ENCODE assay signal across 22 cellular contexts in genomic region chr21:15441060-15441493, GRCh38.
A peak's percentile ranks its signal among the peaks of the same experiment; 100 is the strongest.
DNase-seq lines count a peak whose midpoint lies in the region; ATAC-seq, FAIRE-seq and TF ChIP-seq lines count a peak whose summit lies in the region.
"Had no signal": no experiment of that assay in that cellular context is flagged by ENCODE, and none has a peak within 500 bp of the region (broad histone marks: within the 10 kb centered on the region; RNA-seq: fewer than 3 reads in every experiment).

No MANE protein-coding gene starts in this region.

- no peaks in the 10 kb centered on the region for H3K36me3 ChIP-seq in GM12878 (ENCODE audit: control insufficient read depth in 2 of 2, insufficient read depth in 2 of 2, low read length in 1 of 2)
- no peaks in the 10 kb centered on the region for H3K36me3 ChIP-seq in right lobe of liver
- H3K36me3 ChIP-seq in vagina: no peaks in the 10 kb centered on the region
- H3K36me3 ChIP-seq in HAP-1 (replicated peaks): no peaks in the 10 kb centered on the region
- H3K36me3 ChIP-seq: upper lobe of right lung had no signal

- TF ChIP-seq RAD21 in GM12878 (IDR thresholded peaks at IDR 0.05; ENCODE audit: insufficient read depth, low read depth, low read length): no peak

- TF ChIP-seq POLR2A in GM12878 (IDR thresholded peaks at IDR 0.05; ENCODE audit: low read depth, low read length) (no peak), right lobe of liver (IDR thresholded peaks at IDR 0.05) (no peak), vagina (IDR thresholded peaks at IDR 0.05) (no peak)

- TF ChIP-seq CTCF in GM12878 (IDR thresholded peaks at IDR 0.05 in 2 of 3, conservative IDR thresholded peaks at IDR 0.05 in 1 of 3; ENCODE audit: control insufficient read depth in 2 of 3, extremely low read depth in 1 of 3, insufficient read depth in 1 of 3, low read depth in 3 of 3, low read length in 3 of 3) (no peak), right lobe of liver (IDR thresholded peaks at IDR 0.05) (no peak), vagina (IDR thresholded peaks at IDR 0.05) (no peak)

- SMC1A ChIA-PET in GM12878 (lab: Charles Lee; ENCODE audit: uncharacterized antibody, unreplicated experiment): interaction anchor here (0.7 to 0.9 kb wide), 2 partner anchors 9 to 17 kb away, joined by 3 read pairs; no protein-coding TSS in a partner anchor

- H3K36me3 Mint-ChIP-seq in activated naive CD8-positive, alpha-beta T cell treated with anti-CD3 and anti-CD28 coated beads, Interleukin-2, amount 50 U/mL, for 24 hours (ENCODE audit: low read depth): peaks cover 4% of the 10 kb centered on the region
- no peaks in the 10 kb centered on the region for H3K36me3 Mint-ChIP-seq in activated naive CD8-positive, alpha-beta T cell treated with anti-CD3 and anti-CD28 coated beads for 36 hours
- H3K36me3 Mint-ChIP-seq: IgD-negative memory B cell; naive thymus-derived CD8-positive, alpha-beta T cell had no signal

- H3K9me3 ChIP-seq in GM12878 (replicated peaks; ENCODE audit: control insufficient read depth, insufficient read depth, low read length): no peaks in the 10 kb centered on the region
- H3K9me3 ChIP-seq in right lobe of liver: no peaks in the 10 kb centered on the region
- H3K9me3 ChIP-seq in vagina: no peaks in the 10 kb centered on the region
- H3K9me3 ChIP-seq in HAP-1: no peaks in the 10 kb centered on the region
- H3K9me3 ChIP-seq: upper lobe of right lung had no signal

- no peaks in the 10 kb centered on the region for H3K79me2 ChIP-seq in GM12878 (ENCODE audit: control insufficient read depth, insufficient read depth, low read length)

- peaks cover 3% of the 10 kb centered on the region for H3K9me3 Mint-ChIP-seq in activated naive CD8-positive, alpha-beta T cell treated with anti-CD3 and anti-CD28 coated beads, Interleukin-2, amount 50 U/mL, for 24 hours
- no peaks in the 10 kb centered on the region for H3K9me3 Mint-ChIP-seq in activated naive CD8-positive, alpha-beta T cell treated with anti-CD3 and anti-CD28 coated beads for 36 hours
- H3K9me3 Mint-ChIP-seq: CD14-positive monocyte; IgD-negative memory B cell; naive thymus-derived CD8-positive, alpha-beta T cell had no signal

- peak; percentile 9 for DNase-seq in activated naive CD8-positive, alpha-beta T cell treated with anti-CD3 and anti-CD28 coated beads, Interleukin-2, amount 50 U/mL, for 24 hours
- no peak for DNase-seq in activated naive CD8-positive, alpha-beta T cell treated with anti-CD3 and anti-CD28 coated beads for 36 hours
- DNase-seq in GM12878 (ENCODE audit: low read depth, low spot score): no peak
- DNase-seq in right lobe of liver: peak in 1 of 3 donors; percentile 67
- no peak for DNase-seq in vagina (ENCODE audit: extremely low spot score in 2 of 2)
- no peak for DNase-seq in 8988T
- DNase-seq in T1000 (lab: John Stamatoyannopoulos, UW): no peak
- DNase-seq in HAP-1 (ENCODE audit: low spot score in 2 of 2): no peak
- DNase-seq: ACHN; DMS53; glutamatergic neuron; naive thymus-derived CD8-positive, alpha-beta T cell; NCI-H2029; stimulated activated CD4-positive, alpha-beta T cell treated with anti-CD3 and anti-CD28 coated beads, Interleukin-12 subunit alpha, Interleukin-12 subunit beta, amount 100 ng/mL, for 4 hours; upper lobe of right lung had no signal

- H3K27ac ChIP-seq in GM12878 (ENCODE audit: control insufficient read depth, insufficient read depth) (no peak overlapping the region), right lobe of liver (peak overlapping the region in 1 of 3 donors; percentile 69), vagina (peak overlapping the region; percentile 18)
- H3K27ac ChIP-seq: RWPE1, upper lobe of right lung had no signal

- ATAC-seq in activated naive CD8-positive, alpha-beta T cell treated with anti-CD3 and anti-CD28 coated beads, Interleukin-2, amount 50 U/mL, for 24 hours: peak; percentile 81
- ATAC-seq in GM12878 (peak; percentile 13; the same call in 2 of the 3 replicates), right lobe of liver (peak; percentile 59 to 77 (median 62))
- ATAC-seq: naive thymus-derived CD8-positive, alpha-beta T cell; upper lobe of right lung had no signal

- H3K4me3 ChIP-seq in GM12878 (no peak overlapping the region), right lobe of liver (peak overlapping the region in 1 of 3 donors; percentile 54), vagina (peak overlapping the region in 1 of 2 donors; percentile 4), HAP-1 (no peak overlapping the region)
- H3K4me3 ChIP-seq: lung, upper lobe of right lung had no signal

- RAD21 ChIA-PET in GM12878 (lab: Charles Lee; ENCODE audit: unreplicated experiment): no interaction called here

- H3K4me1 Mint-ChIP-seq in activated naive CD8-positive, alpha-beta T cell treated with anti-CD3 and anti-CD28 coated beads, Interleukin-2, amount 50 U/mL, for 24 hours: peaks cover 38% of the 10 kb centered on the region
- H3K4me1 Mint-ChIP-seq in activated naive CD8-positive, alpha-beta T cell treated with anti-CD3 and anti-CD28 coated beads for 36 hours: peaks cover 36% of the 10 kb centered on the region

- H3K4me1 ChIP-seq in GM12878 (ENCODE audit: control insufficient read depth, insufficient read depth, low read length) (peaks cover 13% of the 10 kb centered on the region; the same call in 1 of the 2 replicates), right lobe of liver (peaks cover 0 to 43% (median 19%) of the 10 kb centered on the region in 4 donors), vagina (peaks cover 30% of the 10 kb centered on the region), HAP-1 (no peaks in the 10 kb centered on the region)
- H3K4me1 ChIP-seq: upper lobe of right lung had no signal

- no peaks in the 10 kb centered on the region for H4K20me1 ChIP-seq in GM12878 (ENCODE audit: control insufficient read depth, insufficient read depth)

- no peak for FAIRE-seq in GM12878 (lab: Jason Lieb, UNC)
- FAIRE-seq: GM18507, H54 had no signal

- WGBS in GM12878 (ENCODE audit: insufficient coverage, insufficient replicate concordance, low lambda C conversion rate, missing lambda C conversion rate): 38% methylated on average over 3 of the region's 3 CpGs
- WGBS in right lobe of liver (ENCODE audit: insufficient coverage, low coverage, low lambda C conversion rate, missing lambda C conversion rate): 6% methylated on average over 3 of the region's 3 CpGs

- H3K4me2 ChIP-seq in GM12878 (ENCODE audit: control insufficient read depth, insufficient read depth): no peak overlapping the region

- in situ Hi-C loops in GM12878 (cut with MboI): no loop called here
- in situ Hi-C loops in HAP-1 (cut with MboI; ENCODE audit: low sequenced_read_pairs): no loop called here

- H3K4me3 Mint-ChIP-seq in activated naive CD8-positive, alpha-beta T cell treated with anti-CD3 and anti-CD28 coated beads, Interleukin-2, amount 50 U/mL, for 24 hours: peak overlapping the region; percentile 22
- no peak overlapping the region for H3K4me3 Mint-ChIP-seq in activated naive CD8-positive, alpha-beta T cell treated with anti-CD3 and anti-CD28 coated beads for 36 hours
- H3K4me3 Mint-ChIP-seq: activated T-helper 1 cell treated with anti-CD3 and anti-CD28 coated beads, Interleukin-12 subunit alpha, Interleukin-12 subunit beta, Interleukin-2, Interleukin-4 antibody, amounts not matched to agents 30 ng/mL and 10 ng/mL and 1 ng/mL, durations not matched to agents 14 hours and 24 hours and 36 hours; CD14-positive monocyte; IgD-negative memory B cell; naive thymus-derived CD8-positive, alpha-beta T cell had no signal

- CTCF ChIA-PET in GM12878 (lab: Yijun Ruan, JAX): interaction anchor here (1.0 to 1.4 kb wide), 3 partner anchors 10 to 576 kb away, joined by 3 to 5 read pairs (median 4); no protein-coding TSS in a partner anchor

- peak overlapping the region; percentile 41 for H3K27ac Mint-ChIP-seq in activated naive CD8-positive, alpha-beta T cell treated with anti-CD3 and anti-CD28 coated beads, Interleukin-2, amount 50 U/mL, for 24 hours
- H3K27ac Mint-ChIP-seq in activated naive CD8-positive, alpha-beta T cell treated with anti-CD3 and anti-CD28 coated beads for 36 hours: no peak overlapping the region
- H3K27ac Mint-ChIP-seq: activated T-helper 1 cell treated with anti-CD3 and anti-CD28 coated beads, Interleukin-12 subunit alpha, Interleukin-12 subunit beta, Interleukin-2, Interleukin-4 antibody, amounts not matched to agents 30 ng/mL and 10 ng/mL and 1 ng/mL, durations not matched to agents 14 hours and 24 hours and 36 hours; IgD-negative memory B cell had no signal

- no peak overlapping the region for H2AFZ ChIP-seq in GM12878 (ENCODE audit: control insufficient read depth, low read depth, low read length)

- no peaks in the 10 kb centered on the region for H3K27me3 ChIP-seq in GM12878 (replicated peaks in 1 of 2; ENCODE audit: control insufficient read depth in 2 of 2, insufficient read depth in 2 of 2, low read length in 1 of 2)
- H3K27me3 ChIP-seq in right lobe of liver: no peaks in the 10 kb centered on the region
- no peaks in the 10 kb centered on the region for H3K27me3 ChIP-seq in vagina
- no peaks in the 10 kb centered on the region; the same call in 1 of the 2 replicates for H3K27me3 ChIP-seq in HAP-1 (ENCODE audit: low read depth)
- H3K27me3 ChIP-seq: upper lobe of right lung had no signal

- intact Hi-C loops in GM12878 (cut with micrococcal nuclease; ENCODE audit: unreplicated experiment): no loop called here
- intact Hi-C loops in right lobe of liver (cut with DNase I): no loop called here
- intact Hi-C loops in vagina (cut with DNase I): no loop called here

- no peak for TF ChIP-seq EP300 in GM12878 (IDR thresholded peaks at IDR 0.05; ENCODE audit: borderline replicate concordance in 1 of 2, control insufficient read depth in 1 of 2, low read depth in 2 of 2, low read length in 2 of 2)

- no TSS peak for BruUV-seq in GM12878 (replicated peaks; lab: Mats Ljungman, UMichigan)

- H3K27me3 Mint-ChIP-seq in activated naive CD8-positive, alpha-beta T cell treated with anti-CD3 and anti-CD28 coated beads, Interleukin-2, amount 50 U/mL, for 24 hours: no peaks in the 10 kb centered on the region
- H3K27me3 Mint-ChIP-seq in activated naive CD8-positive, alpha-beta T cell treated with anti-CD3 and anti-CD28 coated beads for 36 hours: no peaks in the 10 kb centered on the region
- H3K27me3 Mint-ChIP-seq: IgD-negative memory B cell; naive thymus-derived CD8-positive, alpha-beta T cell had no signal

- POLR2A ChIA-PET in GM12878 (lab: Charles Lee): no interaction called here

- H3K9ac ChIP-seq in GM12878 (ENCODE audit: control insufficient read depth, insufficient read depth, low read length): no peak overlapping the region

TF ChIP-seq in GM12878, 131 proteins besides CTCF, POLR2A, EP300 and RAD21:
- TF ChIP-seq SP1 (IDR thresholded peaks at IDR 0.05; ENCODE audit: low read depth, low read length): no peak
- TF ChIP-seq NR2C1 (IDR thresholded peaks at IDR 0.05): peak; percentile 47; the same call in 1 of the 2 replicates
- TF ChIP-seq NR2F1 (conservative IDR thresholded peaks at IDR 0.05): peak; percentile 89
- no peak for TF ChIP-seq MXI1 (IDR thresholded peaks at IDR 0.05; ENCODE audit: low read depth, low read length)
- TF ChIP-seq MYB (IDR thresholded peaks at IDR 0.05; ENCODE audit: borderline replicate concordance, low read depth, low read length): no peak
- 0 out of 4 replicates have a peak, but pooled peaks of 1 of the 2 experiments have one; percentile 10 for TF ChIP-seq IKZF2 (IDR thresholded peaks at IDR 0.05)
TF ChIP-seq in GM12878: peak in this region for 3.

Comparison
In these comparisons a context has a peak if more than half of its experiments do, and no peak if none do; other contexts are left out.
1. ATAC-seq: peak in every context shown above with its lines; median percentile 81 in activated naive CD8-positive, alpha-beta T cell treated with anti-CD3 and anti-CD28 coated beads, Interleukin-2, amount 50 U/mL, for 24 hours; 62 in right lobe of liver; 13 in GM12878.